In genomic region chr3:114879059-114880031, GRCh38 we compare ENCODE assay signal across 10 cellular contexts.
DNase-seq lines count a peak whose midpoint lies in the region; ATAC-seq and TF ChIP-seq lines count a peak whose summit lies in the region.
"Had no signal": no experiment of that assay in that cellular context is flagged by ENCODE, and none has a peak within 500 bp of the region (broad histone marks: within the 10 kb centered on the region; RNA-seq: fewer than 3 reads in every experiment).

No MANE protein-coding gene starts in this region.

- DNase-seq in natural killer cell treated with Interleukin-12 subunit alpha and Interleukin-12 subunit beta and Interleukin-15 and Interleukin-18, amount 100 ng/mL, for 72 hours (ENCODE audit: low spot score) = no peak
- DNase-seq in natural killer cell = no peak
- DNase-seq in NCI-H69 (lab: John Stamatoyannopoulos, UW) = peak; percentile 93
- DNase-seq in fibroblast of villous mesenchyme (ENCODE audit: low read depth) = peak; percentile 65
- DNase-seq in OCI-M2 (lab: John Stamatoyannopoulos, UW; ENCODE audit: unreplicated experiment) = no peak
- DNase-seq in erythroblast (lab: John Stamatoyannopoulos, UW) = no peak
- no peak for DNase-seq in effector CD4-positive, alpha-beta T cell
- DNase-seq: CD4-positive, CD25-positive, alpha-beta regulatory T cell had no signal

- H3K27ac Mint-ChIP-seq in natural killer cell treated with Interleukin-12 subunit alpha and Interleukin-12 subunit beta and Interleukin-15 and Interleukin-18, amount 100 ng/mL, for 72 hours = peak overlapping the region in 1 of 2 donors; percentile 45
- no peak overlapping the region for H3K27ac Mint-ChIP-seq in natural killer cell

- TF ChIP-seq CTCF in natural killer cell (IDR thresholded peaks at IDR 0.05) = no peak
- no peak for TF ChIP-seq CTCF in fibroblast of villous mesenchyme (IDR thresholded peaks at IDR 0.05; ENCODE audit: insufficient read depth, low read depth, low read length)

- H3K36me3 Mint-ChIP-seq in natural killer cell treated with Interleukin-12 subunit alpha and Interleukin-12 subunit beta and Interleukin-15 and Interleukin-18, amount 100 ng/mL, for 72 hours = no peaks in the 10 kb centered on the region
- H3K36me3 Mint-ChIP-seq in natural killer cell = no peaks in the 10 kb centered on the region

- no peaks in the 10 kb centered on the region for H3K9me3 Mint-ChIP-seq in natural killer cell treated with Interleukin-12 subunit alpha and Interleukin-12 subunit beta and Interleukin-15 and Interleukin-18, amount 100 ng/mL, for 72 hours
- H3K9me3 Mint-ChIP-seq in natural killer cell = no peaks in the 10 kb centered on the region
- H3K9me3 Mint-ChIP-seq: CD4-positive, CD25-positive, alpha-beta regulatory T cell had no signal

- intact Hi-C loops in natural killer cell (cut with micrococcal nuclease) = no loop called here

- peak in 1 of 2 donors; percentile 76 for ATAC-seq in natural killer cell treated with Interleukin-12 subunit alpha and Interleukin-12 subunit beta and Interleukin-15 and Interleukin-18, amount 100 ng/mL, for 72 hours
- ATAC-seq in natural killer cell (no peak), HG03066 (IDR thresholded peaks at IDR 0.05; ENCODE audit: low read depth, unreplicated experiment) (peak; percentile 70)

- TF ChIP-seq POLR2A in erythroblast (IDR thresholded peaks at IDR 0.05; ENCODE audit: low read length) = no peak

- H3K4me3 Mint-ChIP-seq in natural killer cell treated with Interleukin-12 subunit alpha and Interleukin-12 subunit beta and Interleukin-15 and Interleukin-18, amount 100 ng/mL, for 72 hours = peak overlapping the region; percentile 45
- H3K4me3 Mint-ChIP-seq in natural killer cell = no peak overlapping the region

- peaks cover 14 to 16% of the 10 kb centered on the region in 2 donors for H3K4me1 Mint-ChIP-seq in natural killer cell treated with Interleukin-12 subunit alpha and Interleukin-12 subunit beta and Interleukin-15 and Interleukin-18, amount 100 ng/mL, for 72 hours (ENCODE audit: low read depth in 2 of 2)
- peaks cover 0 to 12% of the 10 kb centered on the region in 2 donors for H3K4me1 Mint-ChIP-seq in natural killer cell

- H3K4me3 ChIP-seq in fibroblast of villous mesenchyme (ENCODE audit: low read depth, low read length) = no peak overlapping the region
- H3K4me3 ChIP-seq: lung had no signal

- H3K27me3 Mint-ChIP-seq in natural killer cell treated with Interleukin-12 subunit alpha and Interleukin-12 subunit beta and Interleukin-15 and Interleukin-18, amount 100 ng/mL, for 72 hours = no peaks in the 10 kb centered on the region
- no peaks in the 10 kb centered on the region for H3K27me3 Mint-ChIP-seq in natural killer cell (ENCODE audit: low read depth in 2 of 2)
- H3K27me3 Mint-ChIP-seq: CD4-positive, CD25-positive, alpha-beta regulatory T cell had no signal

Comparison
In these comparisons a context has a peak if more than half of its experiments do, and no peak if none do; other contexts are left out.
1. DNase-seq: peak in NCI-H69 (single experiment) and fibroblast of villous mesenchyme (single experiment); none in natural killer cell treated with Interleukin-12 subunit alpha and Interleukin-12 subunit beta and Interleukin-15 and Interleukin-18, amount 100 ng/mL, for 72 hours (single experiment), natural killer cell (single experiment), OCI-M2 (single experiment), erythroblast (0 of 2) and effector CD4-positive, alpha-beta T cell (single experiment).